ENCODE assay signal across 1 cellular context in genomic region chr22:40076702-40077645, GRCh38.
TF ChIP-seq lines count a peak whose summit lies in the region.

No MANE protein-coding gene starts in this region.

TF ChIP-seq in HepG2, 621 proteins besides CTCF, POLR2A, EP300 and RAD21 (continued from another document):
- TF ChIP-seq, protein P1, sequence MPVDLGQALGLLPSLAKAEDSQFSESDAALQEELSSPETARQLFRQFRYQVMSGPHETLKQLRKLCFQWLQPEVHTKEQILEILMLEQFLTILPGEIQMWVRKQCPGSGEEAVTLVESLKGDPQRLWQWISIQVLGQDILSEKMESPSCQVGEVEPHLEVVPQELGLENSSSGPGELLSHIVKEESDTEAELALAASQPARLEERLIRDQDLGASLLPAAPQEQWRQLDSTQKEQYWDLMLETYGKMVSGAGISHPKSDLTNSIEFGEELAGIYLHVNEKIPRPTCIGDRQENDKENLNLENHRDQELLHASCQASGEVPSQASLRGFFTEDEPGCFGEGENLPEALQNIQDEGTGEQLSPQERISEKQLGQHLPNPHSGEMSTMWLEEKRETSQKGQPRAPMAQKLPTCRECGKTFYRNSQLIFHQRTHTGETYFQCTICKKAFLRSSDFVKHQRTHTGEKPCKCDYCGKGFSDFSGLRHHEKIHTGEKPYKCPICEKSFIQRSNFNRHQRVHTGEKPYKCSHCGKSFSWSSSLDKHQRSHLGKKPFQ (CRISPR knock-in tag; IDR thresholded peaks at IDR 0.05; ENCODE audit: insufficient replicate concordance): no peak
- TF ChIP-seq IRF2 (CRISPR knock-in tag; IDR thresholded peaks at IDR 0.05) (no peak), IRF9 (CRISPR knock-in tag; IDR thresholded peaks at IDR 0.05; ENCODE audit: borderline replicate concordance) (no peak), MAZ (IDR thresholded peaks at IDR 0.05; ENCODE audit: borderline replicate concordance, low read depth, low read length) (no peak), MAZ (CRISPR knock-in tag; IDR thresholded peaks at IDR 0.05; ENCODE audit: low read depth) (no peak), ZNF382 (CRISPR knock-in tag; IDR thresholded peaks at IDR 0.05; ENCODE audit: borderline replicate concordance) (no peak), ZNF713 (CRISPR knock-in tag; IDR thresholded peaks at IDR 0.05) (no peak), ZNF547 (CRISPR knock-in tag; IDR thresholded peaks at IDR 0.05) (no peak), MTERF4 (CRISPR knock-in tag; IDR thresholded peaks at IDR 0.05) (no peak), STAT6 (CRISPR knock-in tag; IDR thresholded peaks at IDR 0.05; ENCODE audit: borderline replicate concordance) (no peak), SMYD3 (CRISPR knock-in tag; IDR thresholded peaks at IDR 0.05) (no peak), FOXP1 (IDR thresholded peaks at IDR 0.05) (no peak), FOXP1 (CRISPR knock-in tag; IDR thresholded peaks at IDR 0.05) (no peak)
